In genomic region chr2:188130317-188130716, GRCh38 we compare ENCODE assay signal across 18 cellular contexts.
DNase-seq lines count a peak whose midpoint lies in the region; ATAC-seq and TF ChIP-seq lines count a peak whose summit lies in the region.
"Had no signal": no experiment of that assay in that cellular context is flagged by ENCODE, and none has a peak within 500 bp of the region (broad histone marks: within the 10 kb centered on the region; RNA-seq: fewer than 3 reads in every experiment).

No MANE protein-coding gene starts in this region.

- no peak overlapping the region for H2BK120ac ChIP-seq in IMR-90 (ENCODE audit: low read depth, low read length)

- H4K8ac ChIP-seq in IMR-90 (ENCODE audit: low read depth in 2 of 2, low read length in 2 of 2): no peak overlapping the region

- H3K27ac Mint-ChIP-seq in neural progenitor cell: no peak overlapping the region
- H3K27ac Mint-ChIP-seq in activated naive CD8-positive, alpha-beta T cell treated with anti-CD3 and anti-CD28 coated beads, Interleukin-2, amount 50 U/mL, for 24 hours: no peak overlapping the region
- H3K27ac Mint-ChIP-seq: B cell had no signal

- no peaks in the 10 kb centered on the region for H3K9me1 ChIP-seq in IMR-90 (ENCODE audit: insufficient read depth, low read length)

- no peaks in the 10 kb centered on the region for H3K79me2 ChIP-seq in neural progenitor cell (ENCODE audit: low read depth)

- BruUV-seq in IMR-90 (replicated peaks; lab: Mats Ljungman, UMichigan): no TSS peak

- H2BK20ac ChIP-seq in IMR-90 (ENCODE audit: low read depth, low read length): no peak overlapping the region; the same call in 1 of the 2 replicates

- no peak for TF ChIP-seq RAD21 in IMR-90 (IDR thresholded peaks at IDR 0.05; ENCODE audit: low read length)

- H3K4me3 ChIP-seq in IMR-90 (ENCODE audit: insufficient read depth, low read depth, low read length) (no peak overlapping the region), neural progenitor cell (no peak overlapping the region), tibial nerve (no peak overlapping the region)
- H3K4me3 ChIP-seq: GM12878, HAP-1 had no signal

- no peaks in the 10 kb centered on the region for H3K27me3 Mint-ChIP-seq in neural progenitor cell (ENCODE audit: insufficient read depth, low read depth)
- H3K27me3 Mint-ChIP-seq in activated naive CD8-positive, alpha-beta T cell treated with anti-CD3 and anti-CD28 coated beads, Interleukin-2, amount 50 U/mL, for 24 hours: no peaks in the 10 kb centered on the region
- H3K27me3 Mint-ChIP-seq: B cell had no signal

- in situ Hi-C loops in IMR-90 (cut with MboI; ENCODE audit: low sequenced_read_pairs): no loop called here

- TF ChIP-seq POLR2A in IMR-90 (IDR thresholded peaks at IDR 0.05; ENCODE audit: low read depth, low read length) (no peak), tibial nerve (IDR thresholded peaks at IDR 0.05) (no peak)

- no peaks in the 10 kb centered on the region for H3K9me3 ChIP-seq in IMR-90 (ENCODE audit: control insufficient read depth, insufficient read depth, low read length)
- H3K9me3 ChIP-seq in neural progenitor cell (ENCODE audit: low read depth): no peaks in the 10 kb centered on the region
- H3K9me3 ChIP-seq in tibial nerve: no peaks in the 10 kb centered on the region
- H3K9me3 ChIP-seq: HAP-1 had no signal

- H3K4me1 ChIP-seq in IMR-90 (ENCODE audit: control insufficient read depth, insufficient read depth, low read length): no peaks in the 10 kb centered on the region
- H3K4me1 ChIP-seq in neural progenitor cell: no peaks in the 10 kb centered on the region
- peaks cover 0 to 3% (median 0%) of the 10 kb centered on the region in 4 donors for H3K4me1 ChIP-seq in tibial nerve
- H3K4me1 ChIP-seq: HAP-1 had no signal

- no peak overlapping the region for H4K91ac ChIP-seq in IMR-90 (ENCODE audit: insufficient read depth, low read depth, low read length)

- POLR2A ChIA-PET in IMR-90 (lab: Charles Lee; ENCODE audit: unreplicated experiment): interaction anchor here (0.7 kb wide), 1 partner anchor 40 kb away, joined by 3 read pairs; no protein-coding TSS in a partner anchor

- no peaks in the 10 kb centered on the region for H3K27me3 ChIP-seq in IMR-90 (ENCODE audit: control insufficient read depth, insufficient read depth, low read length)
- no peaks in the 10 kb centered on the region for H3K27me3 ChIP-seq in neural progenitor cell
- H3K27me3 ChIP-seq in tibial nerve: no peaks in the 10 kb centered on the region

- DNase-seq in IMR-90: peak; percentile 4
- peak; percentile 19 for DNase-seq in dedifferentiated amniotic fluid mesenchymal stem cell (ENCODE audit: extremely low spot score)
- DNase-seq in neural progenitor cell (ENCODE audit: low spot score): peak; percentile 1
- no peak for DNase-seq in tibial nerve (ENCODE audit: low spot score in 2 of 2)
- no peak for DNase-seq in UCSD-AML1 (lab: John Stamatoyannopoulos, UW; ENCODE audit: unreplicated experiment)
- DNase-seq in activated naive CD8-positive, alpha-beta T cell treated with anti-CD3 and anti-CD28 coated beads, Interleukin-2, amount 50 U/mL, for 24 hours: no peak
- DNase-seq: NCI-H1092 treated with DMSO at 0.1 percent for 48 hours, NCI-H2029 treated with DMSO at 0.1 percent for 48 hours, NCI-H226, NCI-H524, NCI-H82, Right ventricle myocardium superior had no signal

- H2BK15ac ChIP-seq in IMR-90 (ENCODE audit: low read depth, low read length): no peak overlapping the region; the same call in 2 of the 3 replicates

- no peaks in the 10 kb centered on the region for H3K36me3 Mint-ChIP-seq in neural progenitor cell
- H3K36me3 Mint-ChIP-seq in activated naive CD8-positive, alpha-beta T cell treated with anti-CD3 and anti-CD28 coated beads, Interleukin-2, amount 50 U/mL, for 24 hours (ENCODE audit: low read depth): no peaks in the 10 kb centered on the region

- no peak overlapping the region for H3K4ac ChIP-seq in IMR-90 (ENCODE audit: low read depth, low read length)

- H4K5ac ChIP-seq in IMR-90 (ENCODE audit: low read depth, low read length): no peak overlapping the region

- H2AFZ ChIP-seq in IMR-90 (replicated peaks; ENCODE audit: low read length, poor library complexity) (no peak overlapping the region), neural progenitor cell (replicated peaks) (no peak overlapping the region)

- peaks cover 4% of the 10 kb centered on the region for H3K4me1 Mint-ChIP-seq in neural progenitor cell
- H3K4me1 Mint-ChIP-seq in activated naive CD8-positive, alpha-beta T cell treated with anti-CD3 and anti-CD28 coated beads, Interleukin-2, amount 50 U/mL, for 24 hours: no peaks in the 10 kb centered on the region
- H3K4me1 Mint-ChIP-seq: B cell had no signal

- H4K20me1 ChIP-seq in IMR-90 (ENCODE audit: insufficient read depth, low read length): no peaks in the 10 kb centered on the region
- H4K20me1 ChIP-seq in neural progenitor cell (ENCODE audit: low read depth): no peaks in the 10 kb centered on the region

- CTCF ChIA-PET in IMR-90 (lab: Yijun Ruan, JAX): interaction anchor here (0.9 kb wide), 1 partner anchor 162 kb away, joined by 3 read pairs; the partner anchor contains the start of gene GULP1

- H3K9me3 Mint-ChIP-seq in neural progenitor cell: no peaks in the 10 kb centered on the region
- H3K9me3 Mint-ChIP-seq in activated naive CD8-positive, alpha-beta T cell treated with anti-CD3 and anti-CD28 coated beads, Interleukin-2, amount 50 U/mL, for 24 hours: peaks cover 5% of the 10 kb centered on the region

- no peak overlapping the region for H3K14ac ChIP-seq in IMR-90 (replicated peaks; ENCODE audit: low read depth, low read length)

- H3K9ac ChIP-seq in IMR-90 (ENCODE audit: low read depth, low read length) (no peak overlapping the region), neural progenitor cell (no peak overlapping the region)
- H3K9ac ChIP-seq: KMS-11 had no signal

- H3K27ac ChIP-seq in C4-2B (peak overlapping the region; percentile 62; the same call in 1 of the 2 replicates), IMR-90 (ENCODE audit: insufficient read depth, low read length) (no peak overlapping the region), neural progenitor cell (no peak overlapping the region), tibial nerve (no peak overlapping the region)
- H3K27ac ChIP-seq: HL-60, KMS-11 had no signal

- H3K4me2 ChIP-seq in IMR-90 (ENCODE audit: low read depth, low read length) (no peak overlapping the region), neural progenitor cell (no peak overlapping the region)
- H3K4me2 ChIP-seq: KMS-11 had no signal

- H3K36me3 ChIP-seq in IMR-90 (ENCODE audit: control insufficient read depth, insufficient read depth, low read length) (no peaks in the 10 kb centered on the region), neural progenitor cell (no peaks in the 10 kb centered on the region), tibial nerve (no peaks in the 10 kb centered on the region)
- H3K36me3 ChIP-seq: HAP-1 had no signal

- no peak for TF ChIP-seq EP300 in tibial nerve (IDR thresholded peaks at IDR 0.05)

- no peak overlapping the region for H2BK5ac ChIP-seq in IMR-90 (ENCODE audit: low read depth, low read length, poor library complexity, severe bottlenecking)

- no peaks in the 10 kb centered on the region for H3K79me1 ChIP-seq in IMR-90 (ENCODE audit: low read depth in 1 of 2, low read length in 2 of 2)

- no peak overlapping the region for H3K56ac ChIP-seq in IMR-90 (ENCODE audit: extremely low read depth, insufficient read depth, low read length)

- peak; percentile 69 for ATAC-seq in IMR-90 (ENCODE audit: low read depth)
- ATAC-seq in activated naive CD8-positive, alpha-beta T cell treated with anti-CD3 and anti-CD28 coated beads, Interleukin-2, amount 50 U/mL, for 24 hours: no peak
- ATAC-seq: GM12878 had no signal

- dilution Hi-C loops in IMR-90 (cut with HindIII; ENCODE audit: low sequenced_read_pairs, unreplicated experiment): no loop called here

- no peak overlapping the region for H2AK5ac ChIP-seq in IMR-90 (ENCODE audit: low read depth, low read length)

- intact Hi-C loops in IMR-90 (cut with micrococcal nuclease): no loop called here

- no peak overlapping the region for H3K4me3 Mint-ChIP-seq in neural progenitor cell
- no peak overlapping the region for H3K4me3 Mint-ChIP-seq in activated naive CD8-positive, alpha-beta T cell treated with anti-CD3 and anti-CD28 coated beads, Interleukin-2, amount 50 U/mL, for 24 hours
- H3K4me3 Mint-ChIP-seq: B cell had no signal

- no peak; the same call in 1 of the 2 replicates for TF ChIP-seq CTCF in C4-2B (conservative IDR thresholded peaks at IDR 0.05)
- no peak for TF ChIP-seq CTCF in IMR-90 (conservative IDR thresholded peaks at IDR 0.05; ENCODE audit: low read depth, low read length)
- peak; percentile 8 for TF ChIP-seq CTCF in neural progenitor cell (IDR thresholded peaks at IDR 0.05)
- TF ChIP-seq CTCF in tibial nerve (IDR thresholded peaks at IDR 0.05): no peak

- no peak overlapping the region for H3K23ac ChIP-seq in IMR-90 (ENCODE audit: low read depth, low read length)

- H3K18ac ChIP-seq in IMR-90 (ENCODE audit: low read depth, low read length): no peak overlapping the region

- H3F3A ChIP-seq in neural progenitor cell (ENCODE audit: low read depth): no peaks in the 10 kb centered on the region

- no peak overlapping the region for H2AK9ac ChIP-seq in IMR-90 (replicated peaks; ENCODE audit: low read depth, low read length, poor library complexity)

TF ChIP-seq in IMR-90, 13 proteins besides CTCF, POLR2A, EP300 and RAD21:
- TF ChIP-seq NFE2L2 (IDR thresholded peaks at IDR 0.05; ENCODE audit: low read depth, low read length) (no peak), BHLHE40 (IDR thresholded peaks at IDR 0.05; ENCODE audit: low read depth, low read length) (no peak), MAZ (IDR thresholded peaks at IDR 0.05; ENCODE audit: borderline replicate concordance, low read depth, low read length) (no peak), MAFK (IDR thresholded peaks at IDR 0.05; ENCODE audit: low read depth, low read length) (no peak), CEBPB (IDR thresholded peaks at IDR 0.05; ENCODE audit: low read depth, low read length) (no peak), USF2 (IDR thresholded peaks at IDR 0.05; ENCODE audit: low read depth, low read length) (no peak), SMC3 (IDR thresholded peaks at IDR 0.05; ENCODE audit: low read depth, low read length) (no peak)

Comparison
In these comparisons a context has a peak if more than half of its experiments do, and no peak if none do; other contexts are left out.
1. DNase-seq: peak in IMR-90 (single experiment), dedifferentiated amniotic fluid mesenchymal stem cell (single experiment) and neural progenitor cell (single experiment); none in tibial nerve (0 of 2), UCSD-AML1 (single experiment) and activated naive CD8-positive, alpha-beta T cell treated with anti-CD3 and anti-CD28 coated beads, Interleukin-2, amount 50 U/mL, for 24 hours (single experiment).